ENCODE assay signal across 9 cellular contexts in the genomic region with DNA sequence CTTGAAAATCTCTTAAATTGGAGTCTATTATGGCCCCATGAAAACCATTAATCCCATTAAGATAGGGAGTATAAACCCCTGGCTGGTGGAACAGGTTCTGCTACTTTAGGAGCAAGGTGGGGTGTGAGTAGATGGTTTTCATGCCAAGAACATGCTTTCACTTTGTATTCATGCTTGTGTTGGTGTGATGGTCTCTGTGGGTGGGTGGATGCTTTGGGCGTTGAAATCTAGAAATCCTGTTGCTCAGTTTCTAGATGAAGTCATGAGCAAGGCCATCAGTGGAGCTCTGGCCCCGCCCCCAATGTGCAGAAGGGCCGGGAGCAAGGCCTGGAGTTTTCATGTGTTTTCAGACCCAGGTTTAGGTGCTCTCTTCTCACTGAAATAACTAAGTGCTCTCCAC. TPM values are rescaled to one million over a fixed set of nuclear protein-coding genes. Genes with fewer than 3 reads are reported as not detected.
DNase-seq lines count a peak whose midpoint lies in the region; ATAC-seq and TF ChIP-seq lines count a peak whose summit lies in the region.
"Had no signal": no experiment of that assay in that cellular context is flagged by ENCODE, and none has a peak within 500 bp of the region (broad histone marks: within the 10 kb centered on the region; RNA-seq: fewer than 3 reads in every experiment).

No MANE protein-coding gene starts in this region.

- no peaks in the 10 kb centered on the region for H3K27me3 Mint-ChIP-seq in activated T-cell treated with anti-CD3 and anti-CD28 coated beads, Interleukin-2, amount 50 U/mL, for 4 hours (ENCODE audit: low read depth)
- H3K27me3 Mint-ChIP-seq in memory B cell (no peaks in the 10 kb centered on the region), type B pancreatic cell (no peaks in the 10 kb centered on the region)

- ATAC-seq in activated T-cell treated with anti-CD3 and anti-CD28 coated beads, Interleukin-2, amount 50 U/mL, for 4 hours: peak; percentile 61 to 70
- ATAC-seq in memory B cell (ENCODE audit: low read depth): no peak
- ATAC-seq: Panc1 had no signal

- peaks cover 13% of the 10 kb centered on the region for H3K36me3 Mint-ChIP-seq in activated T-cell treated with anti-CD3 and anti-CD28 coated beads, Interleukin-2, amount 50 U/mL, for 4 hours (ENCODE audit: insufficient read depth)
- H3K36me3 Mint-ChIP-seq in memory B cell (peaks cover 5% of the 10 kb centered on the region), type B pancreatic cell (peaks cover 14% of the 10 kb centered on the region)

- no peaks in the 10 kb centered on the region for H3K9me3 Mint-ChIP-seq in activated T-cell treated with anti-CD3 and anti-CD28 coated beads, Interleukin-2, amount 50 U/mL, for 4 hours
- H3K9me3 Mint-ChIP-seq in memory B cell (no peaks in the 10 kb centered on the region), type B pancreatic cell (no peaks in the 10 kb centered on the region)

- peaks cover 61% of the 10 kb centered on the region for H3K4me1 Mint-ChIP-seq in activated T-cell treated with anti-CD3 and anti-CD28 coated beads, Interleukin-2, amount 50 U/mL, for 4 hours (ENCODE audit: low read depth)
- H3K4me1 Mint-ChIP-seq in memory B cell: peaks cover 15% of the 10 kb centered on the region
- peaks cover 23% of the 10 kb centered on the region for H3K4me1 Mint-ChIP-seq in type B pancreatic cell (ENCODE audit: unreplicated experiment)

- DNase-seq in activated naive CD4-positive, alpha-beta T cell treated with Interleukin-2 at 50 U/mL for 16 hours: peak; percentile 74
- DNase-seq in activated naive CD4-positive, alpha-beta T cell (lab: John Stamatoyannopoulos, UW): no peak
- no peak for DNase-seq in activated T-cell treated with anti-CD3 and anti-CD28 coated beads, Interleukin-2, amount 50 U/mL, for 4 hours
- DNase-seq in memory B cell (ENCODE audit: low spot score in 2 of 2) (no peak), type B pancreatic cell (ENCODE audit: extremely low spot score, unreplicated experiment) (no peak), AML-193 (lab: John Stamatoyannopoulos, UW) (no peak), NCI-H446 treated with DMSO at 0.1 percent for 48 hours (lab: John Stamatoyannopoulos, UW) (no peak), NCI-H345 treated with DMSO at 0.1 percent for 48 hours (lab: John Stamatoyannopoulos, UW; ENCODE audit: unreplicated experiment) (no peak)

- H3K27ac Mint-ChIP-seq in memory B cell (peak overlapping the region; percentile 28), type B pancreatic cell (peak overlapping the region; percentile 91)

- no peak for TF ChIP-seq CTCF in type B pancreatic cell (conservative IDR thresholded peaks at IDR 0.05)

- H3K4me3 Mint-ChIP-seq in activated T-cell treated with anti-CD3 and anti-CD28 coated beads, Interleukin-2, amount 50 U/mL, for 4 hours: no peak overlapping the region
- H3K4me3 Mint-ChIP-seq in memory B cell (no peak overlapping the region), type B pancreatic cell (peak overlapping the region; percentile 57)

RNA-seq across cellular contexts. Expression of a gene that starts 20.1 kb away (rescaled TPM):
- 10 to 100 TPM; 27.4 to 38.3 (median 32.7) TPM for total RNA-seq in activated T-cell treated with anti-CD3 and anti-CD28 coated beads, Interleukin-2, amount 50 U/mL, for 4 hours
- 0.43 and 1.5 TPM in 2 replicates for total RNA-seq in type B pancreatic cell (ENCODE audit: low replicate concordance)

RNA-seq across cellular contexts. Expression of a gene that starts 50.9 kb away (rescaled TPM):
- 10 to 100 TPM; 15.6 to 27.0 (median 25.6) TPM for total RNA-seq in activated T-cell treated with anti-CD3 and anti-CD28 coated beads, Interleukin-2, amount 50 U/mL, for 4 hours
- 55.8 and 60.9 TPM in 2 replicates for total RNA-seq in type B pancreatic cell (ENCODE audit: low replicate concordance)

Comparison
In these comparisons a context has a peak if more than half of its experiments do, and no peak if none do; other contexts are left out.
1. RNA of a gene that starts 20.1 kb away (total RNA-seq): 27.4 to 38.3 TPM in activated T-cell treated with anti-CD3 and anti-CD28 coated beads, Interleukin-2, amount 50 U/mL, for 4 hours; 0.43 to 1.5 TPM in type B pancreatic cell; every median in the first group is over 10 times any median in the second.